22 cellular contexts compared by ENCODE assay signal in the genomic region with DNA sequence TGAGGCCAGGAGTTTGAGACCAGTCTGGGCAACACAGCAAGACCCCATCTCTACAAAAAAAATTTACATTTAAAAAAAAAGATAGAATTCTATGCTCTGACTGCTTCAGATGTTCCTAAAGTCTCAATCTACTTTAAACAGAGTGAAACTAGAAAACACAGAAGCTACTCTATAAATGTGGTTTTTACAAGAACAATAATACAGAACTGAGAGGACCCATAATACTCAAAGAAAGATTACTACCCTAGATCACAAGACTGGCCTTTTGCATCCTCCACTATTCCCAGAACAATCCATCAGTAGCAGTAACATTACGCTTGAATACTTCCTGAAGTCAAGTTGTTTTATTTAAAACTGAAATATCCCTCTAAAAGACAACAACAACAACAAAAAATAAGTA.
DNase-seq lines count a peak whose midpoint lies in the region; ATAC-seq, FAIRE-seq and TF ChIP-seq lines count a peak whose summit lies in the region.
"Had no signal": no experiment of that assay in that cellular context is flagged by ENCODE, and none has a peak within 500 bp of the region (broad histone marks: within the 10 kb centered on the region; RNA-seq: fewer than 3 reads in every experiment).

No MANE protein-coding gene starts in this region.

- TF ChIP-seq POLR2A in GM12891 (IDR thresholded peaks at IDR 0.05; ENCODE audit: low read depth, low read length): no peak

- no peak for FAIRE-seq in GM12891 (lab: Jason Lieb, UNC)

- no peak for TF ChIP-seq CTCF in foreskin fibroblast (IDR thresholded peaks at IDR 0.05; ENCODE audit: low read depth, low read length)

- ATAC-seq in GM19455 (IDR thresholded peaks at IDR 0.05; ENCODE audit: unreplicated experiment): peak; percentile 58
- peak; percentile 81 for ATAC-seq in HG02870 (IDR thresholded peaks at IDR 0.05; ENCODE audit: unreplicated experiment)
- ATAC-seq: heart right ventricle, left ventricle myocardium superior had no signal

- DNase-seq in GM12891 (ENCODE audit: insufficient read length, low spot score) (no peak), MV-4-11 (lab: John Stamatoyannopoulos, UW) (peak; percentile 77), NCI-H146 (lab: John Stamatoyannopoulos, UW) (no peak), NCI-H345 treated with DMSO at 0.1 percent for 48 hours (lab: John Stamatoyannopoulos, UW; ENCODE audit: unreplicated experiment) (no peak), foreskin fibroblast (no peak)
- DNase-seq in activated CD4-positive, alpha-beta T cell treated with anti-CD3 and anti-CD28 coated beads for 1 hour: no peak
- DNase-seq: activated CD4-positive, alpha-beta T cell treated with anti-CD3 and anti-CD28 coated beads, Interleukin-2, amount 50 U/mL, for 4 hours; activated CD8-positive, alpha-beta memory T cell treated with anti-CD3 and anti-CD28 coated beads, Interleukin-2, amount 50 U/mL, for 48 hours; activated gamma-delta T cell; amniotic stem cell; dermis blood vessel endothelial cell; GOT3; heart right ventricle; left ventricle myocardium superior; MM.1S; NCI-H187 treated with DMSO at 0.1 percent for 48 hours; NCI-H226; posterior cingulate gyrus; sigmoid colon; WERI-Rb-1 had no signal

- H3K4me3 ChIP-seq in foreskin fibroblast (ENCODE audit: low read depth in 1 of 2, low read length in 2 of 2): no peak overlapping the region
- H3K4me3 ChIP-seq: heart right ventricle, sigmoid colon had no signal

TF ChIP-seq in GM12891, 5 proteins besides CTCF, POLR2A, EP300 and RAD21:
- TF ChIP-seq SPI1 (IDR thresholded peaks at IDR 0.05; ENCODE audit: low read depth, low read length) (peak; percentile 68), PAX5 (IDR thresholded peaks at IDR 0.05; ENCODE audit: insufficient read depth, low read length, severe bottlenecking) (no peak)
TF ChIP-seq in GM12891: peak in this region for 1.
